1 cellular context compared by ENCODE assay signal in genomic region chr14:23110579-23111375, GRCh38.
TF ChIP-seq lines count a peak whose summit lies in the region.

No MANE protein-coding gene starts in this region.

TF ChIP-seq in HepG2, 621 proteins besides CTCF, POLR2A, EP300 and RAD21:
- TF ChIP-seq SOX6 (IDR thresholded peaks at IDR 0.05) (0 out of 2 replicates have a peak, but pooled peaks have one; percentile 74), SOX6 (CRISPR knock-in tag; IDR thresholded peaks at IDR 0.05) (no peak), FOXA1 (IDR thresholded peaks at IDR 0.05) (peak; percentile 25; the same call in 1 of the 2 replicates), FOXA1 (CRISPR knock-in tag; IDR thresholded peaks at IDR 0.05) (no peak), ZNF841 (CRISPR knock-in tag; IDR thresholded peaks at IDR 0.05; ENCODE audit: borderline replicate concordance) (no peak), ATF7 (IDR thresholded peaks at IDR 0.05) (0 out of 2 replicates have a peak, but pooled peaks have one; percentile 8), ATF7 (CRISPR knock-in tag; IDR thresholded peaks at IDR 0.05) (no peak), RAD51 (IDR thresholded peaks at IDR 0.05; ENCODE audit: borderline replicate concordance) (peak; percentile 30; the same call in 1 of the 2 replicates), CERS6 (CRISPR knock-in tag; IDR thresholded peaks at IDR 0.05) (no peak), NBN (conservative IDR thresholded peaks at IDR 0.05) (0 out of 2 replicates have a peak, but pooled peaks have one; percentile 89), E2F5 (CRISPR knock-in tag; conservative IDR thresholded peaks at IDR 0.05) (no peak), FOXP1 (IDR thresholded peaks at IDR 0.05) (0 out of 2 replicates have a peak, but pooled peaks have one; percentile 45), FOXP1 (CRISPR knock-in tag; IDR thresholded peaks at IDR 0.05) (no peak), IKZF1 (IDR thresholded peaks at IDR 0.05) (peak; percentile 87; the same call in 1 of the 2 replicates), TRIM22 (IDR thresholded peaks at IDR 0.05) (peak; percentile 89; the same call in 1 of the 2 replicates), MBNL3 (CRISPR knock-in tag; conservative IDR thresholded peaks at IDR 0.05) (no peak), FOXK2 (IDR thresholded peaks at IDR 0.05) (peak; percentile 51; the same call in 1 of the 2 replicates)
